In genomic region chr10:122435212-122435827, GRCh38 we compare ENCODE assay signal across 7 cellular contexts. TPM values are rescaled to one million over a fixed set of nuclear protein-coding genes. Genes with fewer than 3 reads are reported as not detected.
DNase-seq lines count a peak whose midpoint lies in the region; ATAC-seq and TF ChIP-seq lines count a peak whose summit lies in the region.

No MANE protein-coding gene starts in this region.

- H3K9me3 Mint-ChIP-seq in immature natural killer cell = peaks cover 0 to 3% (median 0%) of the 10 kb centered on the region in 6 donors
- H3K9me3 Mint-ChIP-seq in type B pancreatic cell = no peaks in the 10 kb centered on the region

- H3K4me3 ChIP-seq in astrocyte of the cerebellum (ENCODE audit: low read depth, low read length) = no peak overlapping the region

- H3K27me3 Mint-ChIP-seq in immature natural killer cell (ENCODE audit: low read depth in 3 of 3) (peaks cover 0 to 2% (median 0%) of the 10 kb centered on the region in 3 donors), type B pancreatic cell (no peaks in the 10 kb centered on the region)

- TF ChIP-seq CTCF in GM12873 (IDR thresholded peaks at IDR 0.05; ENCODE audit: insufficient read depth, low read depth, low read length, missing control alignments) (peak; percentile 20), astrocyte of the cerebellum (IDR thresholded peaks at IDR 0.05; ENCODE audit: low read depth, low read length, missing control alignments) (no peak), type B pancreatic cell (conservative IDR thresholded peaks at IDR 0.05) (peak; percentile 92)

- in situ Hi-C loops in astrocyte of the cerebellum (cut with HindIII; ENCODE audit: low sequenced_read_pairs) = loop anchor here (25.0 kb wide), 1 partner anchor 273 kb away; no protein-coding TSS in a partner anchor

- ATAC-seq in GM19395 (IDR thresholded peaks at IDR 0.05; ENCODE audit: unreplicated experiment) = no peak

- H3K27ac Mint-ChIP-seq in immature natural killer cell = peak overlapping the region in 2 of 6 donors; percentile 46 to 51
- no peak overlapping the region for H3K27ac Mint-ChIP-seq in type B pancreatic cell

- peaks cover 13 to 27% (median 17%) of the 10 kb centered on the region in 3 donors for H3K36me3 Mint-ChIP-seq in immature natural killer cell
- peaks cover 7% of the 10 kb centered on the region for H3K36me3 Mint-ChIP-seq in type B pancreatic cell

- H3K4me1 Mint-ChIP-seq in immature natural killer cell (peaks cover 6 to 21% of the 10 kb centered on the region in 2 donors), type B pancreatic cell (ENCODE audit: unreplicated experiment) (no peaks in the 10 kb centered on the region)

- DNase-seq in NCI-H1694 treated with DMSO at 0.1 percent for 48 hours (lab: John Stamatoyannopoulos, UW) = peak; percentile 16
- DNase-seq in astrocyte of the cerebellum (ENCODE audit: low read depth) = peak; percentile 44
- DNase-seq in immature natural killer cell = peak; percentile 47 to 56 (median 50)
- no peak for DNase-seq in type B pancreatic cell (ENCODE audit: extremely low spot score, unreplicated experiment)
- DNase-seq in GM19238 (ENCODE audit: insufficient read length, low spot score) = no peak

- H3K4me3 Mint-ChIP-seq in immature natural killer cell (no peak overlapping the region), type B pancreatic cell (no peak overlapping the region)

RNA-seq across cellular contexts. Expression of gene ARMS2, which starts 19.1 kb away (rescaled TPM):
- not detected for polyA plus RNA-seq in immature natural killer cell
- not detected in 2 replicates for total RNA-seq in type B pancreatic cell (ENCODE audit: low replicate concordance)

RNA-seq across cellular contexts. Expression of gene HTRA1, which starts 26.0 kb away (rescaled TPM):
- polyA plus RNA-seq in immature natural killer cell = under 1 TPM in 2 of 3 donors, not detected in 1; 0.16 to 0.73 TPM
- total RNA-seq in type B pancreatic cell (ENCODE audit: low replicate concordance) = 12.9 and 32.6 TPM in 2 replicates

Comparison
In these comparisons a context has a peak if more than half of its experiments do, and no peak if none do; other contexts are left out.
1. DNase-seq: peak in NCI-H1694 treated with DMSO at 0.1 percent for 48 hours (single experiment), astrocyte of the cerebellum (single experiment) and immature natural killer cell (3 of 3); none in type B pancreatic cell (single experiment) and GM19238 (single experiment).